ENCODE assay signal across 12 cellular contexts in genomic region chr13:107835339-107836018, GRCh38.
DNase-seq lines count a peak whose midpoint lies in the region; ATAC-seq and TF ChIP-seq lines count a peak whose summit lies in the region.
"Had no signal": no experiment of that assay in that cellular context is flagged by ENCODE, and none has a peak within 500 bp of the region (broad histone marks: within the 10 kb centered on the region; RNA-seq: fewer than 3 reads in every experiment).

No MANE protein-coding gene starts in this region.

- peak; percentile 45 for ATAC-seq in HG02970 (IDR thresholded peaks at IDR 0.05; ENCODE audit: low FRiP score, unreplicated experiment)
- ATAC-seq in SK-N-SH treated with all-trans-retinoic acid at 6 μM for 48 hours = peak; percentile 93
- ATAC-seq in HG03045 (IDR thresholded peaks at IDR 0.05; ENCODE audit: unreplicated experiment) = no peak
- ATAC-seq in omental fat pad (ENCODE audit: low FRiP score) = no peak
- ATAC-seq: activated naive CD8-positive, alpha-beta T cell treated with anti-CD3 and anti-CD28 coated beads, Interleukin-2, amount 50 U/mL, for 24 hours had no signal

- H3K27me3 Mint-ChIP-seq in activated naive CD4-positive, alpha-beta T cell treated with anti-CD3 and anti-CD28 coated beads for 36 hours (ENCODE audit: low read depth) = no peaks in the 10 kb centered on the region
- H3K27me3 Mint-ChIP-seq: activated naive CD8-positive, alpha-beta T cell treated with anti-CD3 and anti-CD28 coated beads, Interleukin-2, amount 50 U/mL, for 24 hours; IgD-negative memory B cell had no signal

- H3K4me3 Mint-ChIP-seq in activated naive CD4-positive, alpha-beta T cell treated with anti-CD3 and anti-CD28 coated beads for 36 hours = no peak overlapping the region
- H3K4me3 Mint-ChIP-seq: activated naive CD8-positive, alpha-beta T cell treated with anti-CD3 and anti-CD28 coated beads, Interleukin-2, amount 50 U/mL, for 24 hours; IgD-negative memory B cell; nephron progenitor cell had no signal

- DNase-seq in GM04503 (ENCODE audit: low read depth) (peak; percentile 42), kidney glomerular epithelial cell (lab: John Stamatoyannopoulos, UW) (peak; percentile 94), SK-N-DZ (ENCODE audit: low spot score) (no peak), omental fat pad (ENCODE audit: low spot score) (no peak)
- DNase-seq in activated naive CD4-positive, alpha-beta T cell treated with anti-CD3 and anti-CD28 coated beads for 36 hours = no peak
- DNase-seq: activated naive CD8-positive, alpha-beta T cell treated with anti-CD3 and anti-CD28 coated beads, Interleukin-2, amount 50 U/mL, for 24 hours; DMS 273 treated with DMSO at 0.1 percent for 48 hours; nephron progenitor cell had no signal

- H3K9me3 Mint-ChIP-seq in activated naive CD4-positive, alpha-beta T cell treated with anti-CD3 and anti-CD28 coated beads for 36 hours = peaks cover 2% of the 10 kb centered on the region
- H3K9me3 Mint-ChIP-seq: activated naive CD8-positive, alpha-beta T cell treated with anti-CD3 and anti-CD28 coated beads, Interleukin-2, amount 50 U/mL, for 24 hours; nephron progenitor cell had no signal

- no peaks in the 10 kb centered on the region for H3K36me3 Mint-ChIP-seq in activated naive CD4-positive, alpha-beta T cell treated with anti-CD3 and anti-CD28 coated beads for 36 hours (ENCODE audit: low read depth)
- H3K36me3 Mint-ChIP-seq: IgD-negative memory B cell had no signal

- CTCF ChIA-PET in activated naive CD4-positive, alpha-beta T cell treated with anti-CD3 and anti-CD28 coated beads for 36 hours (lab: Charles Lee) = no interaction called here

- no peak for TF ChIP-seq CTCF in omental fat pad (IDR thresholded peaks at IDR 0.05)

- H3K27ac Mint-ChIP-seq in activated naive CD4-positive, alpha-beta T cell treated with anti-CD3 and anti-CD28 coated beads for 36 hours = no peak overlapping the region
- H3K27ac Mint-ChIP-seq: activated naive CD8-positive, alpha-beta T cell treated with anti-CD3 and anti-CD28 coated beads, Interleukin-2, amount 50 U/mL, for 24 hours; IgD-negative memory B cell; nephron progenitor cell had no signal

- intact Hi-C loops in activated naive CD4-positive, alpha-beta T cell treated with anti-CD3 and anti-CD28 coated beads for 36 hours (cut with micrococcal nuclease) = no loop called here

- no peaks in the 10 kb centered on the region for H3K4me1 Mint-ChIP-seq in activated naive CD4-positive, alpha-beta T cell treated with anti-CD3 and anti-CD28 coated beads for 36 hours (ENCODE audit: low read depth)
- H3K4me1 Mint-ChIP-seq: activated naive CD8-positive, alpha-beta T cell treated with anti-CD3 and anti-CD28 coated beads, Interleukin-2, amount 50 U/mL, for 24 hours; IgD-negative memory B cell had no signal

TF ChIP-seq in SK-N-SH treated with all-trans-retinoic acid at 6 μM for 48 hours, 23 proteins besides CTCF, POLR2A, EP300 and RAD21:
- TF ChIP-seq ISL1 (CRISPR knock-in tag; IDR thresholded peaks at IDR 0.05) (peak; percentile 51), ARNTL (CRISPR knock-in tag; IDR thresholded peaks at IDR 0.05; ENCODE audit: borderline replicate concordance, low read depth) (no peak)

Comparison
In these comparisons a context has a peak if more than half of its experiments do, and no peak if none do; other contexts are left out.
1. DNase-seq: peak in GM04503 (single experiment) and kidney glomerular epithelial cell (single experiment); none in SK-N-DZ (single experiment), activated naive CD4-positive, alpha-beta T cell treated with anti-CD3 and anti-CD28 coated beads for 36 hours (single experiment) and omental fat pad (single experiment).
2. ATAC-seq: peak in HG02970 (single experiment) and SK-N-SH treated with all-trans-retinoic acid at 6 μM for 48 hours (single experiment); none in HG03045 (single experiment) and omental fat pad (single experiment).